Comparison of ENCODE assay signal across 8 cellular contexts in genomic region chr2:32772623-32773221, GRCh38.
DNase-seq lines count a peak whose midpoint lies in the region; ATAC-seq and TF ChIP-seq lines count a peak whose summit lies in the region.

No MANE protein-coding gene starts in this region.

- no peak overlapping the region for H3K9ac ChIP-seq in SK-N-MC (ENCODE audit: insufficient read length)
- no peak overlapping the region for H3K9ac ChIP-seq in parathyroid adenoma

- H3K27me3 ChIP-seq in parathyroid adenoma (ENCODE audit: control insufficient read depth, insufficient read depth, low read length) = no peaks in the 10 kb centered on the region

- H3K4me2 ChIP-seq in parathyroid adenoma (ENCODE audit: low read length) = no peak overlapping the region

- peak; percentile 27 for DNase-seq in GDM1 (lab: John Stamatoyannopoulos, UW)
- peak; percentile 14 for DNase-seq in SK-N-MC (ENCODE audit: low read depth, low spot score)
- DNase-seq in foreskin melanocyte = peak; percentile 22
- no peak for DNase-seq in stimulated activated CD4-positive, alpha-beta T cell treated with anti-CD3 and anti-CD28 coated beads, Interleukin-4, amount 100 ng/mL, for 24 hours
- DNase-seq in COLO668 (lab: John Stamatoyannopoulos, UW; ENCODE audit: unreplicated experiment) = no peak

- H3K36me3 ChIP-seq in SK-N-MC (ENCODE audit: insufficient read depth, low read length) = no peaks in the 10 kb centered on the region
- no peaks in the 10 kb centered on the region for H3K36me3 ChIP-seq in parathyroid adenoma (ENCODE audit: control insufficient read depth, insufficient read depth, low read length)

- TF ChIP-seq EP300 in Ishikawa (IDR thresholded peaks at IDR 0.05; ENCODE audit: borderline replicate concordance) = no peak

- H3K4me1 ChIP-seq in parathyroid adenoma = no peaks in the 10 kb centered on the region

- H3K79me2 ChIP-seq in parathyroid adenoma = no peaks in the 10 kb centered on the region

- H3K4me3 ChIP-seq in SK-N-MC = no peak overlapping the region
- no peak overlapping the region for H3K4me3 ChIP-seq in parathyroid adenoma (ENCODE audit: low read depth, low read length)

- peak; percentile 62 for TF ChIP-seq CTCF in parathyroid adenoma (IDR thresholded peaks at IDR 0.05)

- no peak overlapping the region for H3K27ac ChIP-seq in SK-N-MC
- no peak overlapping the region for H3K27ac ChIP-seq in parathyroid adenoma

- H2AFZ ChIP-seq in parathyroid adenoma = no peak overlapping the region

- no peaks in the 10 kb centered on the region for H3K9me3 ChIP-seq in SK-N-MC (ENCODE audit: low read depth, low read length)
- no peaks in the 10 kb centered on the region for H3K9me3 ChIP-seq in parathyroid adenoma (ENCODE audit: control insufficient read depth, low read length)

- peak; percentile 91 for TF ChIP-seq RAD21 in Ishikawa (IDR thresholded peaks at IDR 0.05; ENCODE audit: low read depth)

- no peak for ATAC-seq in GM19395 (IDR thresholded peaks at IDR 0.05; ENCODE audit: unreplicated experiment)

TF ChIP-seq in Ishikawa, 13 proteins besides CTCF, POLR2A, EP300 and RAD21:
- TF ChIP-seq YY1 (IDR thresholded peaks at IDR 0.05; ENCODE audit: low read depth) (no peak), CREB1 (IDR thresholded peaks at IDR 0.05; ENCODE audit: low read depth) (no peak)

Comparison
In these comparisons a context has a peak if more than half of its experiments do, and no peak if none do; other contexts are left out.
1. DNase-seq: peak in GDM1 (single experiment), SK-N-MC (single experiment) and foreskin melanocyte (single experiment); none in stimulated activated CD4-positive, alpha-beta T cell treated with anti-CD3 and anti-CD28 coated beads, Interleukin-4, amount 100 ng/mL, for 24 hours (single experiment) and COLO668 (single experiment).